Comparison of ENCODE assay signal across 28 cellular contexts in genomic region chr4:22460266-22460665, GRCh38.
"Had no signal": no experiment of that assay in that cellular context is flagged by ENCODE, and none has a peak within 500 bp of the region (broad histone marks: within the 10 kb centered on the region; RNA-seq: fewer than 3 reads in every experiment).

No MANE protein-coding gene starts in this region.

- H3K27ac ChIP-seq: dorsolateral prefrontal cortex, epithelial cell of prostate, heart left ventricle, left lung, neutrophil, pancreas, skin epidermis, suprapubic skin, transverse colon, upper lobe of right lung, uterus had no signal

- H3K36me3 Mint-ChIP-seq: naive B cell; natural killer cell treated with Interleukin-12 subunit alpha and Interleukin-12 subunit beta and Interleukin-15 and Interleukin-18, amount 100 ng/mL, for 72 hours had no signal

- H3K4me1 Mint-ChIP-seq: naive B cell, neural crest cell had no signal

- H3K27ac Mint-ChIP-seq: mesothelial cell of epicardium; naive B cell; natural killer cell treated with Interleukin-12 subunit alpha and Interleukin-12 subunit beta and Interleukin-15 and Interleukin-18, amount 100 ng/mL, for 72 hours; stimulated activated naive CD8-positive, alpha-beta T cell treated with anti-CD3 and anti-CD28 coated beads, Interleukin-15, amount 100 ng/mL, for 72 hours had no signal

- H3K9me3 Mint-ChIP-seq: mesothelial cell of epicardium; naive B cell; natural killer cell treated with Interleukin-12 subunit alpha and Interleukin-12 subunit beta and Interleukin-15 and Interleukin-18, amount 100 ng/mL, for 72 hours; neural crest cell; stimulated activated naive CD8-positive, alpha-beta T cell treated with anti-CD3 and anti-CD28 coated beads, Interleukin-15, amount 100 ng/mL, for 72 hours had no signal

- H3K27me3 ChIP-seq: dorsolateral prefrontal cortex, gastrocnemius medialis, heart left ventricle, left lung, neutrophil, pancreas, suprapubic skin, transverse colon, upper lobe of right lung, uterus had no signal

- DNase-seq: dorsolateral prefrontal cortex; effector CD4-positive, alpha-beta T cell; foreskin fibroblast; gastrocnemius medialis; heart left ventricle; hippocampal formation; left cardiac atrium; left lung; mesenchymal stem cell; mucosa of descending colon; naive B cell; pancreas; right cardiac atrium; stimulated activated CD4-positive, alpha-beta T cell treated with anti-CD3 and anti-CD28 coated beads, Interleukin-15, amount 100 ng/mL, for 24 hours; stimulated activated CD4-positive, alpha-beta T cell treated with anti-CD3 and anti-CD28 coated beads, Interleukin-2, amount 100 ng/mL, for 48 hours; stimulated activated CD8-positive, alpha-beta memory T cell treated with anti-CD3 and anti-CD28 coated beads, Interleukin-4, amount 100 ng/mL, for 48 hours; stimulated activated naive CD4-positive, alpha-beta T cell; stimulated activated naive CD8-positive, alpha-beta T cell treated with anti-CD3 and anti-CD28 coated beads, Interleukin-15, amount 100 ng/mL, for 72 hours; transverse colon; upper lobe of right lung; uterus had no signal

- H3K4me3 ChIP-seq: dorsolateral prefrontal cortex, gastrocnemius medialis, heart left ventricle, left lung, mucosa of descending colon, pancreas, skin epidermis, suprapubic skin, transverse colon, upper lobe of right lung, uterus had no signal

- H3K4me3 Mint-ChIP-seq: mesothelial cell of epicardium; naive B cell; natural killer cell treated with Interleukin-12 subunit alpha and Interleukin-12 subunit beta and Interleukin-15 and Interleukin-18, amount 100 ng/mL, for 72 hours; neural crest cell; stimulated activated naive CD8-positive, alpha-beta T cell treated with anti-CD3 and anti-CD28 coated beads, Interleukin-15, amount 100 ng/mL, for 72 hours had no signal

- H3K9me3 ChIP-seq: gastrocnemius medialis, heart left ventricle, left lung, mucosa of descending colon, neutrophil, pancreas, suprapubic skin, transverse colon, upper lobe of right lung, uterus had no signal

- H3K36me3 ChIP-seq: gastrocnemius medialis, heart left ventricle, left lung, neutrophil, pancreas, suprapubic skin, transverse colon, upper lobe of right lung, uterus had no signal

- H3K4me1 ChIP-seq: left lung, suprapubic skin, upper lobe of right lung, uterus had no signal

- H3K27me3 Mint-ChIP-seq: naive B cell; natural killer cell treated with Interleukin-12 subunit alpha and Interleukin-12 subunit beta and Interleukin-15 and Interleukin-18, amount 100 ng/mL, for 72 hours; stimulated activated naive CD8-positive, alpha-beta T cell treated with anti-CD3 and anti-CD28 coated beads, Interleukin-15, amount 100 ng/mL, for 72 hours had no signal
